ENCODE assay signal across 1 cellular context in the genomic region with DNA sequence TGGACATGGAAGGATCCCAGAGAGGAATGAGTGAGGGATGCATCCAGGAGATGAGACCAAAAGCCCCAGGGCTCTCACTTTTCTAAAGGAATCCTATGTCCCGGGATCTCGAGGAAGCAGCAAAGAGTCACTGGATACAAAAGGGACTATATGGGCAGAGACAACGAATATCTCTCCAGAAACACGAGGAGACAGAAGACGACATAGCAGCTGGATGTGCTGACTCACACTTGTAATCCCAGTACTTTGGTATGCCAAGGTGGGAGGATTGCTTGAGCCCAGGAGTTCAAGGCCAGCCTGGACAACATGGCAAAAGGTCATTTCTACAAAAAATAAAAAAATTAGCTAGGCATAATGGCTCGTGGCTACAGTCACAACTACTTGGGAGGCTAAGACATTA.
TF ChIP-seq lines count a peak whose summit lies in the region.

No MANE protein-coding gene starts in this region.

TF ChIP-seq in GM23338, 12 proteins besides CTCF, POLR2A, EP300 and RAD21 (continued from another document):
- TF ChIP-seq POLR2AphosphoS5 (IDR thresholded peaks at IDR 0.05; ENCODE audit: low read depth) (no peak), ZNF114 (CRISPR knock-in tag; IDR thresholded peaks at IDR 0.05) (no peak)
TF ChIP-seq in GM23338: peak in this region for 0.
